22 cellular contexts compared by ENCODE assay signal in the genomic region with DNA sequence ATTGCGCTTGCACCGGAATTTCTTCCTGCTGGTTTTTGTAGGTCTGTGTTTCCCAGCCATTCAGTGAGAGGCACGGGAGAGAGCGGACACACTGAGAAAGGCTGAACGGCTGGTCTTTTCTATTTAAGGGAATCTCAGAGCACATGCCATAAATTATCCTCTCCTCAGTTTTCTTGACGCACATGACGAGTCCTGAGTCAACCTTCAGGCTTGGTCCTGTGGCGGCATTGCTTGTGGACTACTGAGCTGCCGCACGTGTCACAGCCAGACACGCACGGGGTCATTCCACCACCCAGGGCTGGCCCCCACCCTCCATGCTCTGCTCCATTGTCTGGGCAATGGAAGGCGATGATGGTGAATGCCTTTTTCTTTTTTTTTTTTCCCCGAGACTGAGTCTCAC.
"Had no signal": no experiment of that assay in that cellular context is flagged by ENCODE, and none has a peak within 500 bp of the region (broad histone marks: within the 10 kb centered on the region; RNA-seq: fewer than 3 reads in every experiment).

No MANE protein-coding gene starts in this region.

- H3K4me3 ChIP-seq: left ventricle myocardium inferior, skin epidermis, suprapubic skin, upper lobe of right lung had no signal

- H3K4me3 Mint-ChIP-seq: activated naive CD8-positive, alpha-beta T cell treated with anti-CD3 and anti-CD28 coated beads, Interleukin-2, amount 50 U/mL, for 24 hours; activated T-helper 17 cell treated with anti-CD3 and anti-CD28 coated beads, Interleukin-2, amount 50 U/mL, for 72 hours; memory B cell had no signal

- H3K27me3 ChIP-seq: neutrophil, suprapubic skin, upper lobe of right lung had no signal

- H3K27ac Mint-ChIP-seq: activated naive CD8-positive, alpha-beta T cell treated with anti-CD3 and anti-CD28 coated beads, Interleukin-2, amount 50 U/mL, for 24 hours; activated T-helper 17 cell treated with anti-CD3 and anti-CD28 coated beads, Interleukin-2, amount 50 U/mL, for 72 hours; memory B cell had no signal

- H3K36me3 ChIP-seq: left ventricle myocardium inferior, neutrophil, suprapubic skin, upper lobe of right lung had no signal

- H3K27ac ChIP-seq: left ventricle myocardium inferior, neutrophil, skin epidermis, suprapubic skin, upper lobe of right lung had no signal

- H3K9me3 ChIP-seq: left ventricle myocardium inferior, neutrophil, SK-N-SH, suprapubic skin, upper lobe of right lung had no signal

- ATAC-seq: activated CD4-positive, CD25-positive, alpha-beta regulatory T cell treated with anti-CD3 and anti-CD28 coated beads, Interleukin-2, amount 50 U/mL, for 24 hours; activated naive CD8-positive, alpha-beta T cell treated with anti-CD3 and anti-CD28 coated beads, Interleukin-2, amount 50 U/mL, for 24 hours; activated T-helper 17 cell treated with anti-CD3 and anti-CD28 coated beads, Interleukin-2, amount 50 U/mL, for 72 hours; esophagus mucosa; upper lobe of right lung had no signal

- H3K9me3 Mint-ChIP-seq: activated naive CD8-positive, alpha-beta T cell treated with anti-CD3 and anti-CD28 coated beads, Interleukin-2, amount 50 U/mL, for 24 hours; activated T-helper 17 cell treated with anti-CD3 and anti-CD28 coated beads, Interleukin-2, amount 50 U/mL, for 72 hours had no signal

- H3K4me2 ChIP-seq: SK-N-SH had no signal

- H3K9ac ChIP-seq: SK-N-SH had no signal

- H3K4me1 ChIP-seq: left ventricle myocardium inferior, suprapubic skin, upper lobe of right lung had no signal

- H3K4me1 Mint-ChIP-seq: activated naive CD8-positive, alpha-beta T cell treated with anti-CD3 and anti-CD28 coated beads, Interleukin-2, amount 50 U/mL, for 24 hours; activated T-helper 17 cell treated with anti-CD3 and anti-CD28 coated beads, Interleukin-2, amount 50 U/mL, for 72 hours had no signal

- DNase-seq: activated CD4-positive, alpha-beta T cell treated with anti-CD3 and anti-CD28 coated beads, Interleukin-2, amount 50 U/mL, for 1 hour; activated naive CD4-positive, alpha-beta T cell treated with Interleukin-2 at 50 U/mL for 16 hours; activated naive CD8-positive, alpha-beta T cell treated with anti-CD3 and anti-CD28 coated beads, Interleukin-2, amount 50 U/mL, for 24 hours; activated T-cell treated with anti-CD3 and anti-CD28 coated beads for 4 hours; caudate nucleus; hippocampal formation; kidney; left ventricle myocardium inferior; retina; SK-N-SH; stimulated activated CD4-positive, alpha-beta T cell treated with anti-CD3 and anti-CD28 coated beads, Interleukin-4, amount 100 ng/mL, for 24 hours; stimulated activated naive CD4-positive, alpha-beta T cell treated with Interleukin-2 at 50 U/mL for 16 hours; T-helper 1 cell; T1000; upper lobe of right lung had no signal

- H3K36me3 Mint-ChIP-seq: memory B cell had no signal

- H3K27me3 Mint-ChIP-seq: activated naive CD8-positive, alpha-beta T cell treated with anti-CD3 and anti-CD28 coated beads, Interleukin-2, amount 50 U/mL, for 24 hours; activated T-helper 17 cell treated with anti-CD3 and anti-CD28 coated beads, Interleukin-2, amount 50 U/mL, for 72 hours had no signal
